Comparison of ENCODE assay signal across 1 cellular context in genomic region chr9:15333376-15333881, GRCh38.
TF ChIP-seq lines count a peak whose summit lies in the region.

No MANE protein-coding gene starts in this region.

TF ChIP-seq in HepG2, 621 proteins besides CTCF, POLR2A, EP300 and RAD21 (continued from another document and continues in another):
- TF ChIP-seq, protein P1, sequence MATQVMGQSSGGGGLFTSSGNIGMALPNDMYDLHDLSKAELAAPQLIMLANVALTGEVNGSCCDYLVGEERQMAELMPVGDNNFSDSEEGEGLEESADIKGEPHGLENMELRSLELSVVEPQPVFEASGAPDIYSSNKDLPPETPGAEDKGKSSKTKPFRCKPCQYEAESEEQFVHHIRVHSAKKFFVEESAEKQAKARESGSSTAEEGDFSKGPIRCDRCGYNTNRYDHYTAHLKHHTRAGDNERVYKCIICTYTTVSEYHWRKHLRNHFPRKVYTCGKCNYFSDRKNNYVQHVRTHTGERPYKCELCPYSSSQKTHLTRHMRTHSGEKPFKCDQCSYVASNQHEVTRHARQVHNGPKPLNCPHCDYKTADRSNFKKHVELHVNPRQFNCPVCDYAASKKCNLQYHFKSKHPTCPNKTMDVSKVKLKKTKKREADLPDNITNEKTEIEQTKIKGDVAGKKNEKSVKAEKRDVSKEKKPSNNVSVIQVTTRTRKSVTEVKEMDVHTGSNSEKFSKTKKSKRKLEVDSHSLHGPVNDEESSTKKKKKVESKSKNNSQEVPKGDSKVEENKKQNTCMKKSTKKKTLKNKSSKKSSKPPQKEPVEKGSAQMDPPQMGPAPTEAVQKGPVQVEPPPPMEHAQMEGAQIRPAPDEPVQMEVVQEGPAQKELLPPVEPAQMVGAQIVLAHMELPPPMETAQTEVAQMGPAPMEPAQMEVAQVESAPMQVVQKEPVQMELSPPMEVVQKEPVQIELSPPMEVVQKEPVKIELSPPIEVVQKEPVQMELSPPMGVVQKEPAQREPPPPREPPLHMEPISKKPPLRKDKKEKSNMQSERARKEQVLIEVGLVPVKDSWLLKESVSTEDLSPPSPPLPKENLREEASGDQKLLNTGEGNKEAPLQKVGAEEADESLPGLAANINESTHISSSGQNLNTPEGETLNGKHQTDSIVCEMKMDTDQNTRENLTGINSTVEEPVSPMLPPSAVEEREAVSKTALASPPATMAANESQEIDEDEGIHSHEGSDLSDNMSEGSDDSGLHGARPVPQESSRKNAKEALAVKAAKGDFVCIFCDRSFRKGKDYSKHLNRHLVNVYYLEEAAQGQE (IDR thresholded peaks at IDR 0.05; ENCODE audit: borderline replicate concordance in 1 of 2, low read depth in 1 of 2, low read length in 2 of 2): peak in 1 of 2 experiments; percentile 23; a peak in 1 of 4 replicates
- TF ChIP-seq DMAP1 (CRISPR knock-in tag; IDR thresholded peaks at IDR 0.05): no peak
- no peak for TF ChIP-seq SATB2 (CRISPR knock-in tag; IDR thresholded peaks at IDR 0.05)
- no peak for TF ChIP-seq HNRNPK (IDR thresholded peaks at IDR 0.05; ENCODE audit: low read depth, low read length, poor library complexity, severe bottlenecking)
- no peak for TF ChIP-seq MTA1 (CRISPR knock-in tag; IDR thresholded peaks at IDR 0.05; ENCODE audit: borderline replicate concordance)
- TF ChIP-seq ZNF124 (CRISPR knock-in tag; IDR thresholded peaks at IDR 0.05): 0 out of 2 replicates have a peak, but pooled peaks have one; percentile 38
- TF ChIP-seq ZKSCAN5 (CRISPR knock-in tag; IDR thresholded peaks at IDR 0.05): no peak
- no peak for TF ChIP-seq REXO4 (CRISPR knock-in tag; IDR thresholded peaks at IDR 0.05; ENCODE audit: borderline replicate concordance)
- no peak for TF ChIP-seq ZNF782 (CRISPR knock-in tag; IDR thresholded peaks at IDR 0.05; ENCODE audit: borderline replicate concordance)
- TF ChIP-seq ATM (IDR thresholded peaks at IDR 0.05; ENCODE audit: borderline replicate concordance): no peak
- peak; percentile 71 for TF ChIP-seq ZGPAT (CRISPR knock-in tag; IDR thresholded peaks at IDR 0.05)
- no peak for TF ChIP-seq ZNF749 (CRISPR knock-in tag; IDR thresholded peaks at IDR 0.05; ENCODE audit: borderline replicate concordance)
- no peak for TF ChIP-seq SRSF4 (IDR thresholded peaks at IDR 0.05; ENCODE audit: low read depth, low read length, poor library complexity, severe bottlenecking)
- TF ChIP-seq GABPA (IDR thresholded peaks at IDR 0.05; ENCODE audit: low read depth, low read length): no peak
- peak; percentile 57 for TF ChIP-seq GABPA (CRISPR knock-in tag; IDR thresholded peaks at IDR 0.05; ENCODE audit: low read depth)
- TF ChIP-seq ZNF737 (CRISPR knock-in tag; IDR thresholded peaks at IDR 0.05; ENCODE audit: borderline replicate concordance): no peak
- no peak for TF ChIP-seq TOPORS (CRISPR knock-in tag; IDR thresholded peaks at IDR 0.05)
- peak; percentile 40; the same call in 1 of the 2 replicates for TF ChIP-seq ZNF614 (CRISPR knock-in tag; IDR thresholded peaks at IDR 0.05; ENCODE audit: borderline replicate concordance)
- 0 out of 2 replicates have a peak, but pooled peaks have one; percentile 57 for TF ChIP-seq SNAPC2 (CRISPR knock-in tag; IDR thresholded peaks at IDR 0.05)
- no peak for TF ChIP-seq IRX3 (CRISPR knock-in tag; IDR thresholded peaks at IDR 0.05; ENCODE audit: borderline replicate concordance, low read depth)
- TF ChIP-seq, protein P2, sequence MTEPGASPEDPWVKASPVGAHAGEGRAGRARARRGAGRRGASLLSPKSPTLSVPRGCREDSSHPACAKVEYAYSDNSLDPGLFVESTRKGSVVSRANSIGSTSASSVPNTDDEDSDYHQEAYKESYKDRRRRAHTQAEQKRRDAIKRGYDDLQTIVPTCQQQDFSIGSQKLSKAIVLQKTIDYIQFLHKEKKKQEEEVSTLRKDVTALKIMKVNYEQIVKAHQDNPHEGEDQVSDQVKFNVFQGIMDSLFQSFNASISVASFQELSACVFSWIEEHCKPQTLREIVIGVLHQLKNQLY (CRISPR knock-in tag; IDR thresholded peaks at IDR 0.05): no peak; the same call in 1 of the 2 replicates
- no peak for TF ChIP-seq ZNF75D (CRISPR knock-in tag; IDR thresholded peaks at IDR 0.05; ENCODE audit: borderline replicate concordance)
- TF ChIP-seq ZNF253 (CRISPR knock-in tag; IDR thresholded peaks at IDR 0.05; ENCODE audit: borderline replicate concordance): no peak
- TF ChIP-seq ZNF543 (CRISPR knock-in tag; IDR thresholded peaks at IDR 0.05): no peak
- TF ChIP-seq ADNP (CRISPR knock-in tag; IDR thresholded peaks at IDR 0.05): no peak
- no peak for TF ChIP-seq ZNF282 (IDR thresholded peaks at IDR 0.05; ENCODE audit: partially characterized antibody)
- no peak for TF ChIP-seq RFXAP (CRISPR knock-in tag; IDR thresholded peaks at IDR 0.05; ENCODE audit: borderline replicate concordance)
- no peak for TF ChIP-seq POLR2AphosphoS2 (IDR thresholded peaks at IDR 0.05; ENCODE audit: low read depth, low read length)
- no peak for TF ChIP-seq ZNF430 (CRISPR knock-in tag; IDR thresholded peaks at IDR 0.05)
- no peak for TF ChIP-seq GLI4 (CRISPR knock-in tag; IDR thresholded peaks at IDR 0.05; ENCODE audit: borderline replicate concordance)
- peak; percentile 77 for TF ChIP-seq MED1 (CRISPR knock-in tag; IDR thresholded peaks at IDR 0.05)
- no peak for TF ChIP-seq U2AF1 (optimal IDR thresholded peaks at IDR 0.05; ENCODE audit: low read depth, low read length)
- TF ChIP-seq, protein P3, sequence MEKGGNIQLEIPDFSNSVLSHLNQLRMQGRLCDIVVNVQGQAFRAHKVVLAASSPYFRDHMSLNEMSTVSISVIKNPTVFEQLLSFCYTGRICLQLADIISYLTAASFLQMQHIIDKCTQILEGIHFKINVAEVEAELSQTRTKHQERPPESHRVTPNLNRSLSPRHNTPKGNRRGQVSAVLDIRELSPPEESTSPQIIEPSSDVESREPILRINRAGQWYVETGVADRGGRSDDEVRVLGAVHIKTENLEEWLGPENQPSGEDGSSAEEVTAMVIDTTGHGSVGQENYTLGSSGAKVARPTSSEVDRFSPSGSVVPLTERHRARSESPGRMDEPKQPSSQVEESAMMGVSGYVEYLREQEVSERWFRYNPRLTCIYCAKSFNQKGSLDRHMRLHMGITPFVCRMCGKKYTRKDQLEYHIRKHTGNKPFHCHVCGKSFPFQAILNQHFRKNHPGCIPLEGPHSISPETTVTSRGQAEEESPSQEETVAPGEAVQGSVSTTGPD (CRISPR knock-in tag; IDR thresholded peaks at IDR 0.05): no peak
- no peak for TF ChIP-seq TAF1 (CRISPR knock-in tag; IDR thresholded peaks at IDR 0.05)
- peak; percentile 89 for TF ChIP-seq ELF3 (CRISPR knock-in tag; IDR thresholded peaks at IDR 0.05)
- no peak for TF ChIP-seq HNRNPL (IDR thresholded peaks at IDR 0.05; ENCODE audit: low read depth, low read length)
- no peak for TF ChIP-seq ZNF20 (CRISPR knock-in tag; IDR thresholded peaks at IDR 0.05)
- TF ChIP-seq NR1H2 (CRISPR knock-in tag; IDR thresholded peaks at IDR 0.05; ENCODE audit: borderline replicate concordance, low read depth): no peak
- TF ChIP-seq PTBP1 (IDR thresholded peaks at IDR 0.05; ENCODE audit: low read depth, low read length, poor library complexity, severe bottlenecking): no peak
- no peak for TF ChIP-seq ZNF292 (CRISPR knock-in tag; IDR thresholded peaks at IDR 0.05; ENCODE audit: borderline replicate concordance, low read depth)
- no peak for TF ChIP-seq ZNF335 (CRISPR knock-in tag; IDR thresholded peaks at IDR 0.05)
- TF ChIP-seq, protein P4, sequence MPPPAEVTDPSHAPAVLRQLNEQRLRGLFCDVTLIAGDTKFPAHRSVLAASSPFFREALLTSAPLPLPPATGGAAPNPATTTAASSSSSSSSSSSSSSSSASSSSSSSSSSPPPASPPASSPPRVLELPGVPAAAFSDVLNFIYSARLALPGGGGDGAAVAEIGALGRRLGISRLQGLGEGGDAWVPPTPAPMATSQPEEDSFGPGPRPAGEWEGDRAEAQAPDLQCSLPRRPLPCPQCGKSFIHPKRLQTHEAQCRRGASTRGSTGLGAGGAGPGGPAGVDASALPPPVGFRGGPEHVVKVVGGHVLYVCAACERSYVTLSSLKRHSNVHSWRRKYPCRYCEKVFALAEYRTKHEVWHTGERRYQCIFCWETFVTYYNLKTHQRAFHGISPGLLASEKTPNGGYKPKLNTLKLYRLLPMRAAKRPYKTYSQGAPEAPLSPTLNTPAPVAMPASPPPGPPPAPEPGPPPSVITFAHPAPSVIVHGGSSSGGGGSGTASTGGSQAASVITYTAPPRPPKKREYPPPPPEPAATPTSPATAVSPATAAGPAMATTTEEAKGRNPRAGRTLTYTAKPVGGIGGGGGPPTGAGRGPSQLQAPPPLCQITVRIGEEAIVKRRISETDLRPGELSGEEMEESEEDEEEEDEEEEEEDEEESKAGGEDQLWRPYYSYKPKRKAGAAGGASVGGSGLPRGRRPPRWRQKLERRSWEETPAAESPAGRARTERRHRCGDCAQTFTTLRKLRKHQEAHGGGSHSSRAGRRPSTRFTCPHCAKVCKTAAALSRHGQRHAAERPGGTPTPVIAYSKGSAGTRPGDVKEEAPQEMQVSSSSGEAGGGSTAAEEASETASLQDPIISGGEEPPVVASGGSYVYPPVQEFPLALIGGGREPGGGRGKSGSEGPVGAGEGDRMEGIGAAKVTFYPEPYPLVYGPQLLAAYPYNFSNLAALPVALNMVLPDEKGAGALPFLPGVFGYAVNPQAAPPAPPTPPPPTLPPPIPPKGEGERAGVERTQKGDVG (CRISPR knock-in tag; IDR thresholded peaks at IDR 0.05; ENCODE audit: borderline replicate concordance): no peak
- TF ChIP-seq, protein P5, sequence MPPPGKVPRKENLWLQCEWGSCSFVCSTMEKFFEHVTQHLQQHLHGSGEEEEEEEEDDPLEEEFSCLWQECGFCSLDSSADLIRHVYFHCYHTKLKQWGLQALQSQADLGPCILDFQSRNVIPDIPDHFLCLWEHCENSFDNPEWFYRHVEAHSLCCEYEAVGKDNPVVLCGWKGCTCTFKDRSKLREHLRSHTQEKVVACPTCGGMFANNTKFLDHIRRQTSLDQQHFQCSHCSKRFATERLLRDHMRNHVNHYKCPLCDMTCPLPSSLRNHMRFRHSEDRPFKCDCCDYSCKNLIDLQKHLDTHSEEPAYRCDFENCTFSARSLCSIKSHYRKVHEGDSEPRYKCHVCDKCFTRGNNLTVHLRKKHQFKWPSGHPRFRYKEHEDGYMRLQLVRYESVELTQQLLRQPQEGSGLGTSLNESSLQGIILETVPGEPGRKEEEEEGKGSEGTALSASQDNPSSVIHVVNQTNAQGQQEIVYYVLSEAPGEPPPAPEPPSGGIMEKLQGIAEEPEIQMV (CRISPR knock-in tag; IDR thresholded peaks at IDR 0.05; ENCODE audit: low read depth): no peak
- TF ChIP-seq ZNF660 (CRISPR knock-in tag; IDR thresholded peaks at IDR 0.05; ENCODE audit: borderline replicate concordance, low read depth): no peak
- TF ChIP-seq ELF1 (CRISPR knock-in tag; IDR thresholded peaks at IDR 0.05): peak; percentile 55
- 0 out of 2 replicates have a peak, but pooled peaks have one; percentile 28 for TF ChIP-seq THAP11 (CRISPR knock-in tag; IDR thresholded peaks at IDR 0.05)
- no peak for TF ChIP-seq ZNF615 (CRISPR knock-in tag; IDR thresholded peaks at IDR 0.05; ENCODE audit: borderline replicate concordance)
- TF ChIP-seq ATAD3A (CRISPR knock-in tag; IDR thresholded peaks at IDR 0.05): no peak
- no peak for TF ChIP-seq ZNF136 (CRISPR knock-in tag; IDR thresholded peaks at IDR 0.05; ENCODE audit: low read depth)
- no peak for TF ChIP-seq AFF4 (CRISPR knock-in tag; IDR thresholded peaks at IDR 0.05)
- no peak for TF ChIP-seq JARID2 (CRISPR knock-in tag; IDR thresholded peaks at IDR 0.05; ENCODE audit: insufficient replicate concordance)
- TF ChIP-seq HDAC2 (CRISPR knock-in tag; IDR thresholded peaks at IDR 0.05): peak; percentile 84
- TF ChIP-seq POLR2AphosphoS5 (IDR thresholded peaks at IDR 0.05; ENCODE audit: low read depth, low read length): no peak
- TF ChIP-seq ZNF850 (CRISPR knock-in tag; conservative IDR thresholded peaks at IDR 0.05): no peak
- no peak for TF ChIP-seq SOX6 (IDR thresholded peaks at IDR 0.05)
- peak; percentile 89 for TF ChIP-seq SOX6 (CRISPR knock-in tag; IDR thresholded peaks at IDR 0.05)
- TF ChIP-seq, protein P6, sequence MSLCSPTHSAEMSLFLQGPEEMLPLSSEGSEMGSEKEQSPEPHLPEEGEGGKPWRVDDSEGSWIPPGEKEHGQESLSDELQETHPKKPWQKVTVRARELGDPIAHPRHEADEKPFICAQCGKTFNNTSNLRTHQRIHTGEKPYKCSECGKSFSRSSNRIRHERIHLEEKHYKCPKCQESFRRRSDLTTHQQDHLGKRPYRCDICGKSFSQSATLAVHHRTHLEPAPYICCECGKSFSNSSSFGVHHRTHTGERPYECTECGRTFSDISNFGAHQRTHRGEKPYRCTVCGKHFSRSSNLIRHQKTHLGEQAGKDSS (CRISPR knock-in tag; IDR thresholded peaks at IDR 0.05; ENCODE audit: borderline replicate concordance, low read depth): no peak
- no peak for TF ChIP-seq MBNL3 (CRISPR knock-in tag; conservative IDR thresholded peaks at IDR 0.05)
- TF ChIP-seq MBD4 (IDR thresholded peaks at IDR 0.05; ENCODE audit: borderline replicate concordance, low read length): no peak
